In genomic region chr9:91825422-91825821, GRCh38 we compare ENCODE assay signal across 19 cellular contexts.
DNase-seq lines count a peak whose midpoint lies in the region; ATAC-seq and TF ChIP-seq lines count a peak whose summit lies in the region.
"Had no signal": no experiment of that assay in that cellular context is flagged by ENCODE, and none has a peak within 500 bp of the region (broad histone marks: within the 10 kb centered on the region; RNA-seq: fewer than 3 reads in every experiment).

No MANE protein-coding gene starts in this region.

- H3K27me3 Mint-ChIP-seq in T-cell, result peaks cover 9 to 12% of the 10 kb centered on the region in 2 donors

- H3K9me3 ChIP-seq in mucosa of descending colon, result no peaks in the 10 kb centered on the region

- ATAC-seq in mucosa of descending colon, result peak; percentile 9
- ATAC-seq in T-cell (replicated peaks in 1 of 4), result no peak
- ATAC-seq: WTC11 had no signal

- peaks cover 11% of the 10 kb centered on the region for H3K4me1 ChIP-seq in mucosa of descending colon (ENCODE audit: low read depth)
- H3K4me1 ChIP-seq in urinary bladder (ENCODE audit: insufficient read depth), result no peaks in the 10 kb centered on the region

- no peaks in the 10 kb centered on the region for H3K4me1 Mint-ChIP-seq in T-cell

- intact Hi-C loops in mucosa of descending colon (cut with DNase I, micrococcal nuclease), result no loop called here

- H3K4me3 ChIP-seq in epithelial cell of esophagus (ENCODE audit: low read length) (no peak overlapping the region), mucosa of descending colon (no peak overlapping the region), urinary bladder (ENCODE audit: low read depth, low read length) (no peak overlapping the region)

- H3K4me3 Mint-ChIP-seq in T-cell, result no peak overlapping the region
- H3K4me3 Mint-ChIP-seq: WTC11 had no signal

- CTCF ChIA-PET in T-cell (lab: Charles Lee), result no interaction called here

- no peak overlapping the region for H3K27ac Mint-ChIP-seq in T-cell
- H3K27ac Mint-ChIP-seq: WTC11 had no signal

- WGBS in urinary bladder, result 27% methylated on average over 4 of the region's 4 CpGs

- H3K36me3 Mint-ChIP-seq in T-cell, result no peaks in the 10 kb centered on the region

- peak; percentile 25 for DNase-seq in activated effector memory CD4-positive, alpha-beta T cell treated with anti-CD3 and anti-CD28 coated beads, Interleukin-2, amount 50 U/mL, for 16 hours
- DNase-seq in activated effector memory CD4-positive, alpha-beta T cell treated with Interleukin-2 at 50 U/mL for 16 hours, result no peak
- DNase-seq in epithelial cell of esophagus (ENCODE audit: low read depth) (peak; percentile 42), mucosa of descending colon (no peak), HT-29 (ENCODE audit: low spot score) (no peak), T-cell (no peak)
- no peak for DNase-seq in activated naive CD4-positive, alpha-beta T cell (lab: John Stamatoyannopoulos, UW)
- DNase-seq: activated naive CD4-positive, alpha-beta T cell treated with Interleukin-2 at 50 U/mL for 16 hours; brain microvascular endothelial cell; effector CD4-positive, alpha-beta T cell; GDM1; midbrain; NCI-H187 treated with DMSO at 0.1 percent for 48 hours; NCI-H526; nucleus accumbens; substantia nigra; SW 1271 had no signal

- H3K27ac ChIP-seq in urinary bladder (ENCODE audit: low read depth), result peak overlapping the region; percentile 15
- H3K27ac ChIP-seq: brain microvascular endothelial cell had no signal

- POLR2A ChIA-PET in T-cell (lab: Charles Lee), result no interaction called here

- no peaks in the 10 kb centered on the region for H3K36me3 ChIP-seq in mucosa of descending colon (ENCODE audit: low read depth)
- H3K36me3 ChIP-seq in urinary bladder (ENCODE audit: insufficient read depth), result no peaks in the 10 kb centered on the region
- H3K36me3 ChIP-seq: brain microvascular endothelial cell had no signal

- no peaks in the 10 kb centered on the region for H3K9me3 Mint-ChIP-seq in T-cell

- TF ChIP-seq CTCF in epithelial cell of esophagus (IDR thresholded peaks at IDR 0.05; ENCODE audit: insufficient read depth, low read depth, low read length, missing control alignments), result no peak
- TF ChIP-seq CTCF in mucosa of descending colon (IDR thresholded peaks at IDR 0.05), result no peak

Comparison
In these comparisons a context has a peak if more than half of its experiments do, and no peak if none do; other contexts are left out.
1. DNase-seq: peak in activated effector memory CD4-positive, alpha-beta T cell treated with anti-CD3 and anti-CD28 coated beads, Interleukin-2, amount 50 U/mL, for 16 hours (single experiment) and epithelial cell of esophagus (single experiment); none in activated effector memory CD4-positive, alpha-beta T cell treated with Interleukin-2 at 50 U/mL for 16 hours (single experiment), mucosa of descending colon (0 of 3), activated naive CD4-positive, alpha-beta T cell (0 of 4), HT-29 (single experiment) and T-cell (0 of 34).